In genomic region chr13:46664195-46664594, GRCh38 we compare ENCODE assay signal across 21 cellular contexts.
A peak's percentile ranks its signal among the peaks of the same experiment; 100 is the strongest.
DNase-seq lines count a peak whose midpoint lies in the region; ATAC-seq, FAIRE-seq and TF ChIP-seq lines count a peak whose summit lies in the region.
"Had no signal": no experiment of that assay in that cellular context is flagged by ENCODE, and none has a peak within 500 bp of the region (broad histone marks: within the 10 kb centered on the region; RNA-seq: fewer than 3 reads in every experiment).

No MANE protein-coding gene starts in this region.

- no peak for TF ChIP-seq RAD21 in IMR-90 (IDR thresholded peaks at IDR 0.05; ENCODE audit: low read length)

- no peak overlapping the region; a peak in 1 of 4 replicates for H4K8ac ChIP-seq in IMR-90 (ENCODE audit: low read depth in 2 of 2, low read length in 2 of 2)

- dilution Hi-C loops in IMR-90 (cut with HindIII; ENCODE audit: low sequenced_read_pairs, unreplicated experiment) (no loop called here), endothelial cell of umbilical vein (cut with MboI; ENCODE audit: extremely low pct_ligation_motif_present, low sequenced_read_pairs) (no loop called here)

- peaks cover 3% of the 10 kb centered on the region; the same call in 1 of the 2 replicates for H4K20me1 ChIP-seq in IMR-90 (ENCODE audit: insufficient read depth, low read length)
- H4K20me1 ChIP-seq in endothelial cell of umbilical vein (replicated peaks; ENCODE audit: control insufficient read depth, extremely low read depth, insufficient read depth, low read length), result no peaks in the 10 kb centered on the region

- peaks cover 10% of the 10 kb centered on the region for H3K4me1 ChIP-seq in IMR-90 (ENCODE audit: control insufficient read depth, insufficient read depth, low read length)
- peaks cover 47% of the 10 kb centered on the region for H3K4me1 ChIP-seq in endothelial cell of umbilical vein (ENCODE audit: control insufficient read depth, extremely low read depth, insufficient read depth, low read length)

- 0 out of 2 replicates have a peak overlapping the region, but pooled peaks have one; percentile 50 for H3K14ac ChIP-seq in IMR-90 (replicated peaks; ENCODE audit: low read depth, low read length)

- intact Hi-C loops in IMR-90 (cut with micrococcal nuclease), result no loop called here
- intact Hi-C loops in endothelial cell of umbilical vein (cut with micrococcal nuclease), result no loop called here

- TF ChIP-seq POLR2A in IMR-90 (IDR thresholded peaks at IDR 0.05; ENCODE audit: low read depth, low read length) (no peak), endothelial cell of umbilical vein (IDR thresholded peaks at IDR 0.05; ENCODE audit: low read depth, low read length) (no peak)

- H2AFZ ChIP-seq in IMR-90 (replicated peaks; ENCODE audit: low read length, poor library complexity) (no peak overlapping the region), endothelial cell of umbilical vein (ENCODE audit: low read depth, low read length) (no peak overlapping the region)
- H2AFZ ChIP-seq: PC-9 had no signal

- peak overlapping the region; percentile 22 for H3K27ac Mint-ChIP-seq in activated naive CD8-positive, alpha-beta T cell
- no peak overlapping the region for H3K27ac Mint-ChIP-seq in activated naive CD8-positive, alpha-beta T cell treated with anti-CD3 and anti-CD28 coated beads for 36 hours
- peak overlapping the region; percentile 62 for H3K27ac Mint-ChIP-seq in stimulated activated memory B cell treated with anti-CD40 and anti-IgM and Interleukin-4, amounts not matched to agents 10 μg/mL and 1 μg/mL and 100 μg/mL, for 72 hours

- H3K56ac ChIP-seq in IMR-90 (ENCODE audit: extremely low read depth, insufficient read depth, low read length), result no peak overlapping the region

- H3K27ac ChIP-seq in IMR-90 (ENCODE audit: insufficient read depth, low read length) (no peak overlapping the region), endothelial cell of umbilical vein (ENCODE audit: insufficient read depth, low read depth, low read length) (peak overlapping the region; percentile 69)
- H3K27ac ChIP-seq: 22Rv1, HL-60, KMS-11, PC-9 had no signal

- H3K4me3 ChIP-seq in IMR-90 (ENCODE audit: insufficient read depth, low read depth, low read length) (no peak overlapping the region), endothelial cell of umbilical vein (replicated peaks in 1 of 3; ENCODE audit: insufficient read depth in 1 of 3, low read depth in 1 of 3, low read length in 3 of 3) (no peak overlapping the region)
- H3K4me3 ChIP-seq: PC-9 had no signal

- no peak for DNase-seq in activated naive CD8-positive, alpha-beta T cell treated with anti-CD3 and anti-CD28 coated beads for 36 hours
- DNase-seq in IMR-90, result no peak
- DNase-seq in endothelial cell of umbilical vein (ENCODE audit: low read depth, low spot score), result no peak
- DNase-seq in T-helper 1 cell, result no peak
- DNase-seq in DMS153 (lab: John Stamatoyannopoulos, UW), result no peak
- no peak for DNase-seq in NCI-H1092 (lab: John Stamatoyannopoulos, UW)
- DNase-seq: C1 segment of cervical spinal cord, COR-L47, DMS79 treated with DMSO at 0.1 percent for 48 hours, GOT3, NCI-H1092 treated with DMSO at 0.1 percent for 48 hours, NCI-H1694 treated with DMSO at 0.1 percent for 48 hours, NCI-H446, NCI-H748 treated with DMSO at 0.1 percent for 48 hours, PC-9 had no signal

- BruUV-seq in IMR-90 (replicated peaks; lab: Mats Ljungman, UMichigan) (no TSS peak), endothelial cell of umbilical vein (replicated peaks; lab: Mats Ljungman, UMichigan) (TSS peak; percentile 13)

- H2AK5ac ChIP-seq in IMR-90 (ENCODE audit: low read depth, low read length), result peak overlapping the region; percentile 20; the same call in 1 of the 2 replicates

- H3K79me2 ChIP-seq in endothelial cell of umbilical vein (ENCODE audit: control insufficient read depth, insufficient read depth, low read length), result peaks cover 19% of the 10 kb centered on the region

- in situ Hi-C loops in IMR-90 (cut with MboI; ENCODE audit: low sequenced_read_pairs), result no loop called here

- no peak overlapping the region for H3K4me2 ChIP-seq in IMR-90 (ENCODE audit: low read depth, low read length)
- H3K4me2 ChIP-seq in endothelial cell of umbilical vein (ENCODE audit: insufficient read depth, low read length), result no peak overlapping the region
- H3K4me2 ChIP-seq: KMS-11, PC-9 had no signal

- H3K23ac ChIP-seq in IMR-90 (ENCODE audit: low read depth, low read length), result peak overlapping the region; percentile 63; the same call in 1 of the 2 replicates

- FAIRE-seq in endothelial cell of umbilical vein (lab: Jason Lieb, UNC), result no peak
- FAIRE-seq: G401.6 had no signal

- CTCF ChIA-PET in IMR-90 (lab: Yijun Ruan, JAX), result interaction anchor here (0.9 kb wide), 1 partner anchor 104 kb away, joined by 3 read pairs; no protein-coding TSS in a partner anchor
- CTCF ChIA-PET in endothelial cell of umbilical vein (lab: Charles Lee), result interaction anchor here (1.1 to 1.9 kb wide), 5 partner anchors 10 to 113 kb away, joined by 3 to 6 read pairs (median 3); no protein-coding TSS in a partner anchor

- peak overlapping the region; percentile 19; the same call in 1 of the 3 replicates for H2BK15ac ChIP-seq in IMR-90 (ENCODE audit: low read depth, low read length)

- no peaks in the 10 kb centered on the region for H3K27me3 Mint-ChIP-seq in activated naive CD8-positive, alpha-beta T cell
- H3K27me3 Mint-ChIP-seq in activated naive CD8-positive, alpha-beta T cell treated with anti-CD3 and anti-CD28 coated beads for 36 hours, result no peaks in the 10 kb centered on the region
- no peaks in the 10 kb centered on the region for H3K27me3 Mint-ChIP-seq in stimulated activated memory B cell treated with anti-CD40 and anti-IgM and Interleukin-4, amounts not matched to agents 10 μg/mL and 1 μg/mL and 100 μg/mL, for 72 hours

- H3K9ac ChIP-seq in IMR-90 (ENCODE audit: low read depth, low read length) (no peak overlapping the region), endothelial cell of umbilical vein (replicated peaks; ENCODE audit: extremely low read depth, insufficient read depth, low read length) (no peak overlapping the region)
- H3K9ac ChIP-seq: KMS-11 had no signal

- H3K4ac ChIP-seq in IMR-90 (ENCODE audit: low read depth, low read length), result peak overlapping the region; percentile 14; the same call in 1 of the 2 replicates

- no peak for ATAC-seq in IMR-90 (ENCODE audit: low read depth)
- ATAC-seq in stimulated activated memory B cell treated with anti-CD40 and anti-IgM and Interleukin-4, amounts not matched to agents 10 μg/mL and 1 μg/mL and 100 μg/mL, for 72 hours, result no peak

- H4K5ac ChIP-seq in IMR-90 (ENCODE audit: low read depth, low read length), result no peak overlapping the region

- no peak overlapping the region for H2AK9ac ChIP-seq in IMR-90 (replicated peaks; ENCODE audit: low read depth, low read length, poor library complexity)

- H3K9me1 ChIP-seq in IMR-90 (ENCODE audit: insufficient read depth, low read length), result peaks cover 22% of the 10 kb centered on the region
- H3K9me1 ChIP-seq in endothelial cell of umbilical vein (replicated peaks; ENCODE audit: control insufficient read depth, extremely low read depth, insufficient read depth, low read length), result no peaks in the 10 kb centered on the region

- H3K36me3 ChIP-seq in IMR-90 (ENCODE audit: control insufficient read depth, insufficient read depth, low read length), result no peaks in the 10 kb centered on the region
- no peaks in the 10 kb centered on the region for H3K36me3 ChIP-seq in endothelial cell of umbilical vein (ENCODE audit: control insufficient read depth in 2 of 2, extremely low read depth in 1 of 2, insufficient read depth in 2 of 2, low read length in 2 of 2)

- H3K27me3 ChIP-seq in IMR-90 (ENCODE audit: control insufficient read depth, insufficient read depth, low read length) (no peaks in the 10 kb centered on the region), endothelial cell of umbilical vein (ENCODE audit: control insufficient read depth in 2 of 2, insufficient read depth in 2 of 2, low read length in 2 of 2) (no peaks in the 10 kb centered on the region)

- no peak for TF ChIP-seq CTCF in IMR-90 (conservative IDR thresholded peaks at IDR 0.05; ENCODE audit: low read depth, low read length)
- TF ChIP-seq CTCF in endothelial cell of umbilical vein (IDR thresholded peaks at IDR 0.05; ENCODE audit: extremely low read depth in 1 of 2, insufficient read depth in 1 of 2, low read depth in 1 of 2, low read length in 2 of 2), result no peak

- H3K4me1 Mint-ChIP-seq in activated naive CD8-positive, alpha-beta T cell (ENCODE audit: low read depth), result peaks cover 42% of the 10 kb centered on the region
- H3K4me1 Mint-ChIP-seq in activated naive CD8-positive, alpha-beta T cell treated with anti-CD3 and anti-CD28 coated beads for 36 hours, result peaks cover 46% of the 10 kb centered on the region
- peaks cover 67% of the 10 kb centered on the region for H3K4me1 Mint-ChIP-seq in stimulated activated memory B cell treated with anti-CD40 and anti-IgM and Interleukin-4, amounts not matched to agents 10 μg/mL and 1 μg/mL and 100 μg/mL, for 72 hours

- POLR2A ChIA-PET in IMR-90 (lab: Charles Lee; ENCODE audit: unreplicated experiment), result no interaction called here
- POLR2A ChIA-PET in endothelial cell of umbilical vein (lab: Charles Lee), result no interaction called here

- no peaks in the 10 kb centered on the region for H3K36me3 Mint-ChIP-seq in activated naive CD8-positive, alpha-beta T cell
- H3K36me3 Mint-ChIP-seq in activated naive CD8-positive, alpha-beta T cell treated with anti-CD3 and anti-CD28 coated beads for 36 hours, result peaks cover 15% of the 10 kb centered on the region
- peaks cover 12% of the 10 kb centered on the region for H3K36me3 Mint-ChIP-seq in stimulated activated memory B cell treated with anti-CD40 and anti-IgM and Interleukin-4, amounts not matched to agents 10 μg/mL and 1 μg/mL and 100 μg/mL, for 72 hours

- no peaks in the 10 kb centered on the region for H3K9me3 Mint-ChIP-seq in activated naive CD8-positive, alpha-beta T cell (ENCODE audit: low read depth)
- no peaks in the 10 kb centered on the region for H3K9me3 Mint-ChIP-seq in activated naive CD8-positive, alpha-beta T cell treated with anti-CD3 and anti-CD28 coated beads for 36 hours
- H3K9me3 Mint-ChIP-seq in stimulated activated memory B cell treated with anti-CD40 and anti-IgM and Interleukin-4, amounts not matched to agents 10 μg/mL and 1 μg/mL and 100 μg/mL, for 72 hours, result peaks cover 3% of the 10 kb centered on the region

- WGBS in IMR-90 (ENCODE audit: extremely low coverage in 2 of 2, insufficient read length in 1 of 2), 2 experiments, result no CpG with 5 or more reads among the region's 3 CpGs

- no peak overlapping the region for H4K91ac ChIP-seq in IMR-90 (ENCODE audit: insufficient read depth, low read depth, low read length)

- H3K9me3 ChIP-seq in IMR-90 (ENCODE audit: control insufficient read depth, insufficient read depth, low read length) (no peaks in the 10 kb centered on the region), endothelial cell of umbilical vein (replicated peaks; ENCODE audit: control insufficient read depth, insufficient read depth, low read length) (no peaks in the 10 kb centered on the region)

- H3K18ac ChIP-seq in IMR-90 (ENCODE audit: low read depth, low read length), result no peak overlapping the region

- peak overlapping the region; percentile 22; the same call in 1 of the 2 replicates for H2BK20ac ChIP-seq in IMR-90 (ENCODE audit: low read depth, low read length)

- no peak overlapping the region for H2BK5ac ChIP-seq in IMR-90 (ENCODE audit: low read depth, low read length, poor library complexity, severe bottlenecking)

- peaks cover 19 to 57% of the 10 kb centered on the region in 2 experiments for H3K79me1 ChIP-seq in IMR-90 (ENCODE audit: low read depth in 1 of 2, low read length in 2 of 2)

- H3K4me3 Mint-ChIP-seq in activated naive CD8-positive, alpha-beta T cell, result no peak overlapping the region
- H3K4me3 Mint-ChIP-seq in activated naive CD8-positive, alpha-beta T cell treated with anti-CD3 and anti-CD28 coated beads for 36 hours, result no peak overlapping the region
- H3K4me3 Mint-ChIP-seq in stimulated activated memory B cell treated with anti-CD40 and anti-IgM and Interleukin-4, amounts not matched to agents 10 μg/mL and 1 μg/mL and 100 μg/mL, for 72 hours, result no peak overlapping the region

- H2BK120ac ChIP-seq in IMR-90 (ENCODE audit: low read depth, low read length), result no peak overlapping the region
